In the genomic region with DNA sequence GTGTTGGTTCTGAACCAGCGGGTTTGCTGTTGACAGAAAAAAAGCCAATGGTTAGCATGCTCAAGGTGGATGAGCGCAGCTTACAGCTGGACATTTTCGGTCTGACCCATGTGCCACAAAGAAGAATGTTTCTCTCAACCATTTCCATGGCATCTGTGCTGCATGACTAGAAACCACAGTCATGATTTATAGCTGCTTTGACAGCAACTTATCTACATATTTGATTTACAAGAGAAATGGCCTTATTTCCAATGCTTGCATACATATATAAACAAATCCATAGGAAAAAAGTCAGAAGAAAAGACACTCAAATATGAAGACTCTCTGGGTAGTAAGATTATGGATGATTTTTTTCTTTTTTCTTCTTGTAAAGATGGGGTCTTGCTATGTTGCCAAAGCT, we compare ENCODE assay signal across 30 cellular contexts.
"Had no signal": no experiment of that assay in that cellular context is flagged by ENCODE, and none has a peak within 500 bp of the region (broad histone marks: within the 10 kb centered on the region; RNA-seq: fewer than 3 reads in every experiment).

No MANE protein-coding gene starts in this region.

- H3K27ac Mint-ChIP-seq: activated B cell treated with CpG ODN at 0.5 μM for 24 hours; activated CD8-positive, alpha-beta T cell treated with anti-CD3 and anti-CD28 coated beads for 36 hours; activated naive CD4-positive, alpha-beta T cell treated with anti-CD3 and anti-CD28 coated beads, Interleukin-2, amount 50 U/mL, for 24 hours; activated naive CD8-positive, alpha-beta T cell treated with anti-CD3 and anti-CD28 coated beads for 36 hours; activated naive CD8-positive, alpha-beta T cell treated with anti-CD3 and anti-CD28 coated beads, Interleukin-2, amount 50 U/mL, for 24 hours; activated T-helper 17 cell treated with anti-CD3 and anti-CD28 coated beads, Interleukin-2, amount 50 U/mL, for 72 hours; T-helper 17 cell; T-helper 2 cell treated with Interferon-gamma antibody and Interleukin-4, amounts not matched to agents 5 μg/mL and 100 μg/mL, for 36 hours had no signal

- DNase-seq: activated B cell treated with CpG ODN at 0.5 μM for 24 hours; activated CD4-positive, alpha-beta T cell treated with anti-CD3 and anti-CD28 coated beads for 48 hours; activated CD4-positive, alpha-beta T cell treated with anti-CD3 and anti-CD28 coated beads, Interleukin-2, amount 50 U/mL, for 1 hour; activated CD4-positive, alpha-beta T cell treated with anti-CD3 and anti-CD28 coated beads, Interleukin-2, amount 50 U/mL, for 48 hours; activated CD8-positive, alpha-beta memory T cell treated with anti-CD3 and anti-CD28 coated beads for 24 hours; activated CD8-positive, alpha-beta T cell treated with anti-CD3 and anti-CD28 coated beads for 36 hours; activated effector memory CD4-positive, alpha-beta T cell treated with Interleukin-2 at 50 U/mL for 16 hours; activated gamma-delta T cell treated with Interleukin-2 at 50 U/mL for 16 hours; activated naive CD4-positive, alpha-beta T cell treated with Interleukin-2 at 50 U/mL for 16 hours; activated naive CD8-positive, alpha-beta T cell treated with anti-CD3 and anti-CD28 coated beads for 36 hours; activated naive CD8-positive, alpha-beta T cell treated with anti-CD3 and anti-CD28 coated beads, Interleukin-2, amount 50 U/mL, for 24 hours; activated T-cell treated with anti-CD3 and anti-CD28 coated beads, Interleukin-2, amount 50 U/mL, for 4 hours; adrenal gland; brain microvascular endothelial cell; cortex of kidney; dermis blood vessel endothelial cell; effector CD8-positive, alpha-beta T cell; esophagus squamous epithelium; foreskin melanocyte; head of caudate nucleus; T-helper 1 cell; T-helper 17 cell; T1000; WERI-Rb-1 had no signal

- H3K9me3 Mint-ChIP-seq: activated CD8-positive, alpha-beta T cell treated with anti-CD3 and anti-CD28 coated beads for 36 hours; activated naive CD4-positive, alpha-beta T cell treated with anti-CD3 and anti-CD28 coated beads, Interleukin-2, amount 50 U/mL, for 24 hours; activated naive CD8-positive, alpha-beta T cell treated with anti-CD3 and anti-CD28 coated beads for 36 hours; activated naive CD8-positive, alpha-beta T cell treated with anti-CD3 and anti-CD28 coated beads, Interleukin-2, amount 50 U/mL, for 24 hours; activated T-cell treated with anti-CD3 and anti-CD28 coated beads, Interleukin-2, amount 50 U/mL, for 4 hours; activated T-helper 17 cell treated with anti-CD3 and anti-CD28 coated beads, Interleukin-2, amount 50 U/mL, for 72 hours; central memory CD8-positive, alpha-beta T cell; T-helper 2 cell treated with Interferon-gamma antibody and Interleukin-4, amounts not matched to agents 5 μg/mL and 100 μg/mL, for 36 hours had no signal

- H3K27ac ChIP-seq: adrenal gland, brain microvascular endothelial cell, epithelial cell of prostate, esophagus squamous epithelium, gastroesophageal sphincter, WERI-Rb-1 had no signal

- H3K4me3 Mint-ChIP-seq: activated B cell treated with CpG ODN at 0.5 μM for 24 hours; activated CD8-positive, alpha-beta T cell treated with anti-CD3 and anti-CD28 coated beads for 36 hours; activated naive CD4-positive, alpha-beta T cell treated with anti-CD3 and anti-CD28 coated beads, Interleukin-2, amount 50 U/mL, for 24 hours; activated naive CD8-positive, alpha-beta T cell treated with anti-CD3 and anti-CD28 coated beads for 36 hours; activated naive CD8-positive, alpha-beta T cell treated with anti-CD3 and anti-CD28 coated beads, Interleukin-2, amount 50 U/mL, for 24 hours; activated T-cell treated with anti-CD3 and anti-CD28 coated beads, Interleukin-2, amount 50 U/mL, for 4 hours; activated T-helper 17 cell treated with anti-CD3 and anti-CD28 coated beads, Interleukin-2, amount 50 U/mL, for 72 hours; central memory CD8-positive, alpha-beta T cell; T-helper 17 cell; T-helper 2 cell treated with Interferon-gamma antibody and Interleukin-4, amounts not matched to agents 5 μg/mL and 100 μg/mL, for 36 hours had no signal

- H3K4me3 ChIP-seq: adrenal gland, esophagus squamous epithelium, gastroesophageal sphincter had no signal

- H3K4me1 Mint-ChIP-seq: activated B cell treated with CpG ODN at 0.5 μM for 24 hours; activated naive CD4-positive, alpha-beta T cell treated with anti-CD3 and anti-CD28 coated beads, Interleukin-2, amount 50 U/mL, for 24 hours; activated naive CD8-positive, alpha-beta T cell treated with anti-CD3 and anti-CD28 coated beads for 36 hours; activated naive CD8-positive, alpha-beta T cell treated with anti-CD3 and anti-CD28 coated beads, Interleukin-2, amount 50 U/mL, for 24 hours; activated T-helper 17 cell treated with anti-CD3 and anti-CD28 coated beads, Interleukin-2, amount 50 U/mL, for 72 hours; central memory CD8-positive, alpha-beta T cell; T-helper 17 cell had no signal

- H3K27me3 ChIP-seq: adrenal gland, brain microvascular endothelial cell, esophagus squamous epithelium, gastroesophageal sphincter had no signal

- H3K27me3 Mint-ChIP-seq: activated B cell treated with CpG ODN at 0.5 μM for 24 hours; activated CD8-positive, alpha-beta T cell treated with anti-CD3 and anti-CD28 coated beads for 36 hours; activated naive CD4-positive, alpha-beta T cell treated with anti-CD3 and anti-CD28 coated beads, Interleukin-2, amount 50 U/mL, for 24 hours; activated naive CD8-positive, alpha-beta T cell treated with anti-CD3 and anti-CD28 coated beads for 36 hours; activated naive CD8-positive, alpha-beta T cell treated with anti-CD3 and anti-CD28 coated beads, Interleukin-2, amount 50 U/mL, for 24 hours; activated T-helper 17 cell treated with anti-CD3 and anti-CD28 coated beads, Interleukin-2, amount 50 U/mL, for 72 hours; central memory CD8-positive, alpha-beta T cell; T-helper 17 cell had no signal
